ENCODE assay signal across 31 cellular contexts in the genomic region with DNA sequence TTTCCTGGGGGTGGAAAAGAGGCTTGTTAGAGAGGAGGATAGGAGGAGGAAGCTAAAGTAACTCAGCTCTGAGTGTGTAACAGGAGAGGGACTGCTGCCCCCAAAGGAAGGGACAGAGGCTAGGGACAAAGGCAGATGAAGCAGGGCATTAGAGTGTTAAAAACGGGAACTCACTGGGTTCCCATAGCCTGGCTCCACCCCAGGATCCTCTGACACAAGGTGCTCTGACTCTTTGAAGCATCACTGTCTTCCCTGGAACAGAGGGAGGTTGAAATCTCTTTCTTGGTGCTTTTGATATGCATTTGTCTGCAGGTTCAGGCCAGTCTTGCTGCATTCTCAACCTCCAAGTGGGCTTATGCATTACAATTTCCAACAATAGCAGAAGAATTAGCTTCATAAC. TPM values are rescaled to one million over a fixed set of nuclear protein-coding genes. Genes with fewer than 3 reads are reported as not detected.
"Had no signal": no experiment of that assay in that cellular context is flagged by ENCODE, and none has a peak within 500 bp of the region (broad histone marks: within the 10 kb centered on the region; RNA-seq: fewer than 3 reads in every experiment).

No MANE protein-coding gene starts in this region.

- H3K9me3 ChIP-seq: adrenal gland, body of pancreas, breast epithelium, SJCRH30 had no signal

- FAIRE-seq: astrocyte, TTC549 had no signal

- H3K36me3 ChIP-seq: adrenal gland, breast epithelium, SJCRH30 had no signal

- DNase-seq: activated CD4-positive, alpha-beta memory T cell treated with anti-CD3 and anti-CD28 coated beads for 36 hours; activated CD4-positive, alpha-beta T cell treated with anti-CD3 and anti-CD28 coated beads for 36 hours; activated CD4-positive, alpha-beta T cell treated with anti-CD3 and anti-CD28 coated beads, Interleukin-2, amount 10 ng/mL, durations not matched to agents 7 days and 5 days; activated CD8-positive, alpha-beta memory T cell treated with anti-CD3 and anti-CD28 coated beads, Interleukin-2, amount 50 U/mL, for 4 hours; activated gamma-delta T cell treated with Interleukin-2 at 50 U/mL for 16 hours; activated naive CD4-positive, alpha-beta T cell treated with anti-CD3 and anti-CD28 coated beads for 36 hours; activated T-cell treated with anti-CD3 and anti-CD28 coated beads for 4 hours; activated T-cell treated with anti-CD3 and anti-CD28 coated beads, Interleukin-2, amount 50 U/mL, for 4 hours; adrenal gland; body of pancreas; NCI-H1048; NCI-H1436 treated with DMSO at 0.1 percent for 48 hours; NCI-H1694 treated with DMSO at 0.1 percent for 48 hours; NCI-H2029; NCI-H345; NCI-H524 treated with DMSO at 0.1 percent for 48 hours; SHP77; SJCRH30; SW 1271; T-helper 1 cell; T-helper 2 cell; T-helper 9 cell had no signal

- H3K27me3 ChIP-seq: adrenal gland, body of pancreas had no signal

- H3K27ac ChIP-seq: adrenal gland, body of pancreas, breast epithelium, SJCRH30, SK-N-MC had no signal

- H3K4me3 ChIP-seq: adrenal gland, body of pancreas, breast epithelium, SJCRH30, SK-N-MC had no signal

- H3K4me1 ChIP-seq: adrenal gland, body of pancreas, breast epithelium, SJCRH30 had no signal

RNA-seq across cellular contexts. Expression of gene IL36A, which starts 22.9 kb away (rescaled TPM):
- total RNA-seq: activated CD4-positive, alpha-beta memory T cell treated with anti-CD3 and anti-CD28 coated beads for 36 hours; activated CD4-positive, alpha-beta T cell treated with anti-CD3 and anti-CD28 coated beads for 36 hours; activated CD4-positive, alpha-beta T cell treated with anti-CD3 and anti-CD28 coated beads, Interleukin-2, amount 10 ng/mL, durations not matched to agents 7 days and 5 days; activated naive CD4-positive, alpha-beta T cell treated with anti-CD3 and anti-CD28 coated beads for 36 hours; activated naive CD4-positive, alpha-beta T cell treated with anti-CD3 and anti-CD28 coated beads, Interleukin-2, amount 50 U/mL, for 72 hours; activated T-cell treated with anti-CD3 and anti-CD28 coated beads, Interleukin-2, amount 50 U/mL, for 4 hours; activated T-helper 1 cell treated with anti-CD3 and anti-CD28 coated beads, Interleukin-12 subunit alpha, Interleukin-12 subunit beta, Interleukin-2, Interleukin-4 antibody, amounts not matched to agents 30 ng/mL and 10 ng/mL and 1 ng/mL, durations not matched to agents 14 hours and 24 hours and 36 hours; adrenal gland; astrocyte; body of pancreas; breast epithelium; M059J; NCI-H460; RPMI7951; SJCRH30 had no signal
- polyA plus RNA-seq: adrenal gland had no signal

RNA-seq across cellular contexts. Expression of gene IL36B, which starts 24.6 kb away (rescaled TPM):
- total RNA-seq: activated CD4-positive, alpha-beta memory T cell treated with anti-CD3 and anti-CD28 coated beads for 36 hours; activated CD4-positive, alpha-beta T cell treated with anti-CD3 and anti-CD28 coated beads for 36 hours; activated CD4-positive, alpha-beta T cell treated with anti-CD3 and anti-CD28 coated beads, Interleukin-2, amount 10 ng/mL, durations not matched to agents 7 days and 5 days; activated naive CD4-positive, alpha-beta T cell treated with anti-CD3 and anti-CD28 coated beads for 36 hours; activated naive CD4-positive, alpha-beta T cell treated with anti-CD3 and anti-CD28 coated beads, Interleukin-2, amount 50 U/mL, for 72 hours; activated T-cell treated with anti-CD3 and anti-CD28 coated beads, Interleukin-2, amount 50 U/mL, for 4 hours; activated T-helper 1 cell treated with anti-CD3 and anti-CD28 coated beads, Interleukin-12 subunit alpha, Interleukin-12 subunit beta, Interleukin-2, Interleukin-4 antibody, amounts not matched to agents 30 ng/mL and 10 ng/mL and 1 ng/mL, durations not matched to agents 14 hours and 24 hours and 36 hours; adrenal gland; astrocyte; body of pancreas; breast epithelium; M059J; NCI-H460; RPMI7951; SJCRH30 had no signal
- polyA plus RNA-seq: adrenal gland had no signal

RNA-seq across cellular contexts. Expression of gene IL36RN, which starts 30.9 kb away (rescaled TPM):
- total RNA-seq: activated CD4-positive, alpha-beta memory T cell treated with anti-CD3 and anti-CD28 coated beads for 36 hours; activated CD4-positive, alpha-beta T cell treated with anti-CD3 and anti-CD28 coated beads for 36 hours; activated CD4-positive, alpha-beta T cell treated with anti-CD3 and anti-CD28 coated beads, Interleukin-2, amount 10 ng/mL, durations not matched to agents 7 days and 5 days; activated naive CD4-positive, alpha-beta T cell treated with anti-CD3 and anti-CD28 coated beads for 36 hours; activated naive CD4-positive, alpha-beta T cell treated with anti-CD3 and anti-CD28 coated beads, Interleukin-2, amount 50 U/mL, for 72 hours; activated T-helper 1 cell treated with anti-CD3 and anti-CD28 coated beads, Interleukin-12 subunit alpha, Interleukin-12 subunit beta, Interleukin-2, Interleukin-4 antibody, amounts not matched to agents 30 ng/mL and 10 ng/mL and 1 ng/mL, durations not matched to agents 14 hours and 24 hours and 36 hours; adrenal gland; body of pancreas; breast epithelium; M059J; NCI-H460; RPMI7951; SJCRH30 had no signal
- polyA plus RNA-seq: adrenal gland had no signal

RNA-seq across cellular contexts. Expression of gene IL1F10, which starts 39.7 kb away (rescaled TPM):
- total RNA-seq: activated CD4-positive, alpha-beta memory T cell treated with anti-CD3 and anti-CD28 coated beads for 36 hours; activated CD4-positive, alpha-beta T cell treated with anti-CD3 and anti-CD28 coated beads for 36 hours; activated CD4-positive, alpha-beta T cell treated with anti-CD3 and anti-CD28 coated beads, Interleukin-2, amount 10 ng/mL, durations not matched to agents 7 days and 5 days; activated naive CD4-positive, alpha-beta T cell treated with anti-CD3 and anti-CD28 coated beads for 36 hours; activated naive CD4-positive, alpha-beta T cell treated with anti-CD3 and anti-CD28 coated beads, Interleukin-2, amount 50 U/mL, for 72 hours; activated T-cell treated with anti-CD3 and anti-CD28 coated beads, Interleukin-2, amount 50 U/mL, for 4 hours; activated T-helper 1 cell treated with anti-CD3 and anti-CD28 coated beads, Interleukin-12 subunit alpha, Interleukin-12 subunit beta, Interleukin-2, Interleukin-4 antibody, amounts not matched to agents 30 ng/mL and 10 ng/mL and 1 ng/mL, durations not matched to agents 14 hours and 24 hours and 36 hours; adrenal gland; astrocyte; body of pancreas; breast epithelium; M059J; NCI-H460; RPMI7951; SJCRH30 had no signal
- polyA plus RNA-seq: adrenal gland had no signal

RNA-seq across cellular contexts. Expression of gene IL36G, which starts 50.3 kb away (rescaled TPM):
- total RNA-seq: activated CD4-positive, alpha-beta memory T cell treated with anti-CD3 and anti-CD28 coated beads for 36 hours; activated CD4-positive, alpha-beta T cell treated with anti-CD3 and anti-CD28 coated beads for 36 hours; activated CD4-positive, alpha-beta T cell treated with anti-CD3 and anti-CD28 coated beads, Interleukin-2, amount 10 ng/mL, durations not matched to agents 7 days and 5 days; activated naive CD4-positive, alpha-beta T cell treated with anti-CD3 and anti-CD28 coated beads for 36 hours; activated naive CD4-positive, alpha-beta T cell treated with anti-CD3 and anti-CD28 coated beads, Interleukin-2, amount 50 U/mL, for 72 hours; activated T-cell treated with anti-CD3 and anti-CD28 coated beads, Interleukin-2, amount 50 U/mL, for 4 hours; activated T-helper 1 cell treated with anti-CD3 and anti-CD28 coated beads, Interleukin-12 subunit alpha, Interleukin-12 subunit beta, Interleukin-2, Interleukin-4 antibody, amounts not matched to agents 30 ng/mL and 10 ng/mL and 1 ng/mL, durations not matched to agents 14 hours and 24 hours and 36 hours; adrenal gland; astrocyte; body of pancreas; breast epithelium; M059J; NCI-H460; SJCRH30 had no signal
- polyA plus RNA-seq: adrenal gland had no signal
